ENCODE assay signal across 24 cellular contexts in the genomic region with DNA sequence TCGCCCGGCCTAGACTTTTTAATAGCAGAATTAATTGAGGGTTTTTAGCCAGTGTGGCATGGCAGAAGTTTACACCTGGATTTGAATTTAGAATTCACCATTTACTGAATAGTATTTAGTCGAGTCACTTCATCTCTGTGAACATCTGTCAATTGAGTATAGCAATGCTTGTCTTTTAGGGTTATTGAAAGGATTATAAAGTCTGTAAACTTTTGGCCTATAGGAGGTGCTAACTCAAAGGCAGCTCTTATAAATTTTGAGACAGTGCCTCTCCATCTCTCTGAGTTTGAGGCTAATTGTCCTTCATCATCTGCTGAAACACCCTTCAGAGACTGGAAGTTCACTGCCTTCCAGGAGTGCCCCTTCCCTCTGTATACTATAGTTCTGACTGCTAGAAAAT.
DNase-seq lines count a peak whose midpoint lies in the region; ATAC-seq and TF ChIP-seq lines count a peak whose summit lies in the region.
"Had no signal": no experiment of that assay in that cellular context is flagged by ENCODE, and none has a peak within 500 bp of the region (broad histone marks: within the 10 kb centered on the region; RNA-seq: fewer than 3 reads in every experiment).

No MANE protein-coding gene starts in this region.

- H3K9ac ChIP-seq in OCI-LY3 (ENCODE audit: low read length) = no peak overlapping the region

- H3K27ac Mint-ChIP-seq in endothelial cell (ENCODE audit: unreplicated experiment) = no peak overlapping the region
- H3K27ac Mint-ChIP-seq: CD8-positive, alpha-beta T cell; T-cell had no signal

- no peak overlapping the region for H3K4me3 Mint-ChIP-seq in endothelial cell (ENCODE audit: unreplicated experiment)
- H3K4me3 Mint-ChIP-seq: CD8-positive, alpha-beta T cell; T-cell had no signal

- H3K27ac ChIP-seq in A673 (ENCODE audit: low read depth, low read length, poor library complexity, severe bottlenecking) (no peak overlapping the region), OCI-LY3 (ENCODE audit: low read length) (no peak overlapping the region)
- H3K27ac ChIP-seq: SJSA1 had no signal

- no peaks in the 10 kb centered on the region for H3K4me1 Mint-ChIP-seq in endothelial cell (ENCODE audit: unreplicated experiment)
- H3K4me1 Mint-ChIP-seq: T-cell had no signal

- H3K4me1 ChIP-seq in A673 (ENCODE audit: insufficient read depth, low read length, poor library complexity, severe bottlenecking) = no peaks in the 10 kb centered on the region
- H3K4me1 ChIP-seq in OCI-LY3 (ENCODE audit: low read length) = no peaks in the 10 kb centered on the region
- H3K4me1 ChIP-seq: Caco-2, SJSA1 had no signal

- no peak overlapping the region for H2AFZ ChIP-seq in OCI-LY3 (ENCODE audit: low read depth, low read length)

- H3K4me3 ChIP-seq in A673 (ENCODE audit: low read depth, low read length, poor library complexity, severe bottlenecking) = no peak overlapping the region
- no peak overlapping the region for H3K4me3 ChIP-seq in OCI-LY3 (ENCODE audit: low read length)
- H3K4me3 ChIP-seq: SJSA1 had no signal

- H4K20me1 ChIP-seq in OCI-LY3 (ENCODE audit: insufficient read depth, low read length) = no peaks in the 10 kb centered on the region

- POLR2A ChIA-PET in A673 (lab: Charles Lee; ENCODE audit: low non-redundant PET) = no interaction called here

- no peaks in the 10 kb centered on the region for H3K27me3 Mint-ChIP-seq in endothelial cell (ENCODE audit: unreplicated experiment)

- H3K9me3 ChIP-seq in A673 (ENCODE audit: low read depth, low read length, poor library complexity, severe bottlenecking) (no peaks in the 10 kb centered on the region), OCI-LY3 (ENCODE audit: insufficient read depth, low read length) (no peaks in the 10 kb centered on the region)
- H3K9me3 ChIP-seq: Caco-2, SJSA1 had no signal

- no peaks in the 10 kb centered on the region for H3K9me3 Mint-ChIP-seq in endothelial cell (ENCODE audit: unreplicated experiment)

- no TSS peak for BruUV-seq in A673 (replicated peaks; lab: Mats Ljungman, UMichigan)

- no peak overlapping the region for H3K4me2 ChIP-seq in OCI-LY3 (ENCODE audit: low read length)

- no peak for ATAC-seq in Right ventricle myocardium inferior
- ATAC-seq: CD8-positive, alpha-beta T cell; T-cell had no signal

- DNase-seq in A673 (ENCODE audit: low spot score) = no peak
- DNase-seq in endothelial cell (ENCODE audit: low spot score) = no peak
- no peak for DNase-seq in kidney glomerular epithelial cell (lab: John Stamatoyannopoulos, UW)
- no peak for DNase-seq in DMS53 (lab: John Stamatoyannopoulos, UW)
- DNase-seq in Right ventricle myocardium inferior (ENCODE audit: missing footprints) = no peak
- DNase-seq: AML-193; C1 segment of cervical spinal cord; Caco-2; CD8-positive, alpha-beta T cell; HCEC 1CT; KG1; MM.1S; NCI-H1048; NCI-H1417 treated with DMSO at 0.1 percent for 48 hours; NCI-H1694 treated with DMSO at 0.1 percent for 48 hours; NCI-H2081; NCI-H2171; NCI-H345; NCI-H510A treated with DMSO at 0.1 percent for 48 hours; NCI-H774; T-cell had no signal

- no peaks in the 10 kb centered on the region for H3K79me2 ChIP-seq in OCI-LY3 (ENCODE audit: low read length)

- TF ChIP-seq CTCF in A673 (conservative IDR thresholded peaks at IDR 0.05; ENCODE audit: low read depth, low read length) (0 out of 2 replicates have a peak, but pooled peaks have one; percentile 10), GM12873 (IDR thresholded peaks at IDR 0.05; ENCODE audit: insufficient read depth, low read depth, low read length, missing control alignments) (peak; percentile 5), OCI-LY3 (IDR thresholded peaks at IDR 0.05; ENCODE audit: low read depth, low read length) (peak; percentile 26; the same call in 1 of the 2 replicates), endothelial cell (IDR thresholded peaks at IDR 0.05; ENCODE audit: unreplicated experiment) (peak; percentile 38)

- intact Hi-C loops in A673 (cut with micrococcal nuclease; ENCODE audit: unreplicated experiment) (loop anchor here (5.0 kb wide), 2 partner anchors 202 to 227 kb away; no protein-coding TSS in a partner anchor), Right ventricle myocardium inferior (cut with DNase I) (no loop called here)

- no peaks in the 10 kb centered on the region for H3K36me3 Mint-ChIP-seq in endothelial cell (ENCODE audit: low read depth, unreplicated experiment)
- H3K36me3 Mint-ChIP-seq: CD8-positive, alpha-beta T cell; T-cell had no signal

- CTCF ChIA-PET in A673 (lab: Charles Lee) = no interaction called here

- no peaks in the 10 kb centered on the region for H3K36me3 ChIP-seq in A673 (ENCODE audit: insufficient read depth, low read length, poor library complexity, severe bottlenecking)
- no peaks in the 10 kb centered on the region for H3K36me3 ChIP-seq in OCI-LY3 (replicated peaks; ENCODE audit: low read depth, low read length)
- H3K36me3 ChIP-seq: SJSA1 had no signal

- H3K27me3 ChIP-seq in A673 (replicated peaks; ENCODE audit: insufficient read depth, low read depth, low read length, poor library complexity) = no peaks in the 10 kb centered on the region
- no peaks in the 10 kb centered on the region for H3K27me3 ChIP-seq in OCI-LY3 (ENCODE audit: low read depth, low read length)
- H3K27me3 ChIP-seq: SJSA1 had no signal
